In genomic region chr3:195312714-195313113, GRCh38 we compare ENCODE assay signal across 1 cellular context.
TF ChIP-seq lines count a peak whose summit lies in the region.

No MANE protein-coding gene starts in this region.

TF ChIP-seq in endothelial cell of umbilical vein, 7 proteins besides CTCF, POLR2A, EP300 and RAD21:
- TF ChIP-seq FOS (IDR thresholded peaks at IDR 0.05; ENCODE audit: borderline replicate concordance, insufficient read depth, low read length), result peak; percentile 17
- TF ChIP-seq MAX (IDR thresholded peaks at IDR 0.05; ENCODE audit: insufficient read depth, insufficient read length), result no peak
- peak; percentile 47 for TF ChIP-seq GATA2 (IDR thresholded peaks at IDR 0.05; ENCODE audit: insufficient read depth, insufficient read length, low read depth, low read length)
- TF ChIP-seq MYC (IDR thresholded peaks at IDR 0.05; ENCODE audit: low read depth, low read length), result no peak
